ENCODE assay signal across 18 cellular contexts in genomic region chr16:89983550-89983949, GRCh38. TPM values are rescaled to one million over a fixed set of nuclear protein-coding genes. Genes with fewer than 3 reads are reported as not detected.
DNase-seq lines count a peak whose midpoint lies in the region; ATAC-seq lines count a peak whose summit lies in the region.
"Had no signal": no experiment of that assay in that cellular context is flagged by ENCODE, and none has a peak within 500 bp of the region (broad histone marks: within the 10 kb centered on the region; RNA-seq: fewer than 3 reads in every experiment).

No MANE protein-coding gene starts in this region.

- H3K9me3 Mint-ChIP-seq in activated naive CD8-positive, alpha-beta T cell treated with anti-CD3 and anti-CD28 coated beads, Interleukin-2, amount 50 U/mL, for 24 hours: no peaks in the 10 kb centered on the region
- H3K9me3 Mint-ChIP-seq in activated naive CD8-positive, alpha-beta T cell treated with anti-CD3 and anti-CD28 coated beads for 36 hours: no peaks in the 10 kb centered on the region
- H3K9me3 Mint-ChIP-seq in activated T-helper 17 cell treated with anti-CD3 and anti-CD28 coated beads, Interleukin-2, amount 50 U/mL, for 72 hours: no peaks in the 10 kb centered on the region
- H3K9me3 Mint-ChIP-seq: GM23338 had no signal

- H3K27ac Mint-ChIP-seq in activated naive CD8-positive, alpha-beta T cell treated with anti-CD3 and anti-CD28 coated beads, Interleukin-2, amount 50 U/mL, for 24 hours: peak overlapping the region; percentile 37
- H3K27ac Mint-ChIP-seq in activated naive CD8-positive, alpha-beta T cell treated with anti-CD3 and anti-CD28 coated beads for 36 hours: no peak overlapping the region
- peak overlapping the region; percentile 36 for H3K27ac Mint-ChIP-seq in activated T-helper 17 cell treated with anti-CD3 and anti-CD28 coated beads, Interleukin-2, amount 50 U/mL, for 72 hours
- H3K27ac Mint-ChIP-seq: GM23338 had no signal

- no peak overlapping the region for H3K4me3 Mint-ChIP-seq in activated naive CD8-positive, alpha-beta T cell treated with anti-CD3 and anti-CD28 coated beads, Interleukin-2, amount 50 U/mL, for 24 hours
- no peak overlapping the region for H3K4me3 Mint-ChIP-seq in activated naive CD8-positive, alpha-beta T cell treated with anti-CD3 and anti-CD28 coated beads for 36 hours
- peak overlapping the region; percentile 36 for H3K4me3 Mint-ChIP-seq in activated T-helper 17 cell treated with anti-CD3 and anti-CD28 coated beads, Interleukin-2, amount 50 U/mL, for 72 hours
- H3K4me3 Mint-ChIP-seq: GM23338 had no signal

- peaks cover 32% of the 10 kb centered on the region for H3K4me1 Mint-ChIP-seq in activated naive CD8-positive, alpha-beta T cell treated with anti-CD3 and anti-CD28 coated beads, Interleukin-2, amount 50 U/mL, for 24 hours
- H3K4me1 Mint-ChIP-seq in activated naive CD8-positive, alpha-beta T cell treated with anti-CD3 and anti-CD28 coated beads for 36 hours: peaks cover 5% of the 10 kb centered on the region
- peaks cover 5% of the 10 kb centered on the region for H3K4me1 Mint-ChIP-seq in activated T-helper 17 cell treated with anti-CD3 and anti-CD28 coated beads, Interleukin-2, amount 50 U/mL, for 72 hours
- H3K4me1 Mint-ChIP-seq: GM23338 had no signal

- peak; percentile 32 to 53 for DNase-seq in activated CD4-positive, alpha-beta T cell treated with anti-CD3 and anti-CD28 coated beads, Interleukin-2, amount 50 U/mL, for 48 hours
- no peak for DNase-seq in activated CD4-positive, alpha-beta T cell treated with anti-CD3 and anti-CD28 coated beads for 1 hour
- no peak for DNase-seq in activated naive CD8-positive, alpha-beta T cell treated with anti-CD3 and anti-CD28 coated beads, Interleukin-2, amount 50 U/mL, for 24 hours
- DNase-seq in activated naive CD8-positive, alpha-beta T cell treated with anti-CD3 and anti-CD28 coated beads for 36 hours: no peak
- no peak for DNase-seq in central memory CD4-positive, alpha-beta T cell
- no peak for DNase-seq in SKM-1 treated with dmso at 0.1 percent for 144 hours (lab: John Stamatoyannopoulos, UW; ENCODE audit: unreplicated experiment)
- DNase-seq: BE2C, DMS53, GDM1, NCI-H1105, NCI-H146, NCI-H2029, NCI-H226, NCI-H510A treated with DMSO at 0.1 percent for 48 hours, NCI-H748 treated with DMSO at 0.1 percent for 48 hours had no signal

- H3K36me3 Mint-ChIP-seq in activated naive CD8-positive, alpha-beta T cell treated with anti-CD3 and anti-CD28 coated beads, Interleukin-2, amount 50 U/mL, for 24 hours (ENCODE audit: low read depth): peaks cover 55% of the 10 kb centered on the region
- peaks cover 24% of the 10 kb centered on the region for H3K36me3 Mint-ChIP-seq in activated naive CD8-positive, alpha-beta T cell treated with anti-CD3 and anti-CD28 coated beads for 36 hours
- H3K36me3 Mint-ChIP-seq in activated T-helper 17 cell treated with anti-CD3 and anti-CD28 coated beads, Interleukin-2, amount 50 U/mL, for 72 hours (ENCODE audit: low read depth): peaks cover 92% of the 10 kb centered on the region

- ATAC-seq in activated naive CD8-positive, alpha-beta T cell treated with anti-CD3 and anti-CD28 coated beads, Interleukin-2, amount 50 U/mL, for 24 hours: no peak
- peak; percentile 59 for ATAC-seq in activated T-helper 17 cell treated with anti-CD3 and anti-CD28 coated beads, Interleukin-2, amount 50 U/mL, for 72 hours (replicated peaks)
- ATAC-seq: GM23338, HepG2 had no signal

- H3K27me3 Mint-ChIP-seq in activated naive CD8-positive, alpha-beta T cell treated with anti-CD3 and anti-CD28 coated beads, Interleukin-2, amount 50 U/mL, for 24 hours: no peaks in the 10 kb centered on the region
- no peaks in the 10 kb centered on the region for H3K27me3 Mint-ChIP-seq in activated naive CD8-positive, alpha-beta T cell treated with anti-CD3 and anti-CD28 coated beads for 36 hours
- no peaks in the 10 kb centered on the region for H3K27me3 Mint-ChIP-seq in activated T-helper 17 cell treated with anti-CD3 and anti-CD28 coated beads, Interleukin-2, amount 50 U/mL, for 72 hours

RNA-seq across cellular contexts. Expression of gene DEF8, which starts 35.0 kb away (rescaled TPM):
- total RNA-seq in activated naive CD8-positive, alpha-beta T cell treated with anti-CD3 and anti-CD28 coated beads for 36 hours: 10 to 100 TPM; 21.1 to 22.0 TPM
- total RNA-seq in activated T-helper 17 cell treated with anti-CD3 and anti-CD28 coated beads, Interleukin-2, amount 50 U/mL, for 72 hours: 10 to 100 TPM in 1 of 2 donors, 1 to 10 TPM in 1; 9.3 to 11.1 TPM

RNA-seq across cellular contexts. Expression of gene DBNDD1, which starts 35.7 kb away (rescaled TPM):
- total RNA-seq in activated naive CD8-positive, alpha-beta T cell treated with anti-CD3 and anti-CD28 coated beads for 36 hours: 1 to 10 TPM in 1 of 2 experiments, under 1 TPM in 1; 0.82 to 1.0 TPM
- total RNA-seq in activated T-helper 17 cell treated with anti-CD3 and anti-CD28 coated beads, Interleukin-2, amount 50 U/mL, for 72 hours: under 1 TPM in 1 of 2 donors, not detected in 1; 0.53 TPM

Comparison
In these comparisons a context has a peak if more than half of its experiments do, and no peak if none do; other contexts are left out.
1. DNase-seq: peak in activated CD4-positive, alpha-beta T cell treated with anti-CD3 and anti-CD28 coated beads, Interleukin-2, amount 50 U/mL, for 48 hours (2 of 2); none in activated CD4-positive, alpha-beta T cell treated with anti-CD3 and anti-CD28 coated beads for 1 hour (single experiment), activated naive CD8-positive, alpha-beta T cell treated with anti-CD3 and anti-CD28 coated beads, Interleukin-2, amount 50 U/mL, for 24 hours (single experiment), activated naive CD8-positive, alpha-beta T cell treated with anti-CD3 and anti-CD28 coated beads for 36 hours (single experiment), central memory CD4-positive, alpha-beta T cell (single experiment) and SKM-1 treated with dmso at 0.1 percent for 144 hours (single experiment).